In the genomic region with DNA sequence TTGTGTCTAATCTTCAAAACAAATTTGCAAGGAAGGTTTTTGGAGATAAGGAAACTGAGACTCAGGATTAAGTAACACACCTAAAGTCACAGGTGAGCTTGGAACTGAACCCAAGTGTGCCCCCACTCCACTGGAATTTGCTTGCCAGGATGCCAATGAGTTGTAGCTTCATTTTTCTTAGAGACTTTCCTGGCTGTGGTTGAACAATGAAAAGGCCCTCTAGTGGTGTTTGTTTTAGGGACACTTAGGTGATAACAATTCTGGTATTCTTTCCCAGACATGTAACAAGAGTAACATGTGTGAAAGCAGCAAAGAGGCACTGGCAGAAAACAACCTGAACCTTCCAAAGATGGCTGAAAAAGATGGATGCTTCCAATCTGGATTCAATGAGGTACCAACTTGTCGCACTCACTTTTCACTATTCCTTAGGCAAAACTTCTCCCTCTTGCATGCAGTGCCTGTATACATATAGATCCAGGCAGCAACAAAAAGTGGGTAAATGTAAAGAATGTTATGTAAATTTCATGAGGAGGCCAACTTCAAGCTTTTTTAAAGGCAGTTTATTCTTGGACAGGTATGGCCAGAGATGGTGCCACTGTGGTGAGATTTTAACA, we compare ENCODE assay signal across 1 cellular context.
TF ChIP-seq lines count a peak whose summit lies in the region.

No MANE protein-coding gene starts in this region.

TF ChIP-seq in GM23338, 12 proteins besides CTCF, POLR2A, EP300 and RAD21 (continued from another document):
- TF ChIP-seq REST (IDR thresholded peaks at IDR 0.05; ENCODE audit: unreplicated experiment): no peak
- no peak for TF ChIP-seq JUNB (IDR thresholded peaks at IDR 0.05; ENCODE audit: unreplicated experiment)
- TF ChIP-seq ZNF331 (CRISPR knock-in tag; IDR thresholded peaks at IDR 0.05; ENCODE audit: low read depth): no peak
- TF ChIP-seq EZH2phosphoT487 (IDR thresholded peaks at IDR 0.05; ENCODE audit: unreplicated experiment): no peak
- no peak for TF ChIP-seq ZNF114 (CRISPR knock-in tag; IDR thresholded peaks at IDR 0.05)
- TF ChIP-seq STAT1 (IDR thresholded peaks at IDR 0.05; ENCODE audit: unreplicated experiment): no peak
- no peak for TF ChIP-seq EZH2 (IDR thresholded peaks at IDR 0.05; ENCODE audit: low read depth, unreplicated experiment)
- TF ChIP-seq, protein P1, sequence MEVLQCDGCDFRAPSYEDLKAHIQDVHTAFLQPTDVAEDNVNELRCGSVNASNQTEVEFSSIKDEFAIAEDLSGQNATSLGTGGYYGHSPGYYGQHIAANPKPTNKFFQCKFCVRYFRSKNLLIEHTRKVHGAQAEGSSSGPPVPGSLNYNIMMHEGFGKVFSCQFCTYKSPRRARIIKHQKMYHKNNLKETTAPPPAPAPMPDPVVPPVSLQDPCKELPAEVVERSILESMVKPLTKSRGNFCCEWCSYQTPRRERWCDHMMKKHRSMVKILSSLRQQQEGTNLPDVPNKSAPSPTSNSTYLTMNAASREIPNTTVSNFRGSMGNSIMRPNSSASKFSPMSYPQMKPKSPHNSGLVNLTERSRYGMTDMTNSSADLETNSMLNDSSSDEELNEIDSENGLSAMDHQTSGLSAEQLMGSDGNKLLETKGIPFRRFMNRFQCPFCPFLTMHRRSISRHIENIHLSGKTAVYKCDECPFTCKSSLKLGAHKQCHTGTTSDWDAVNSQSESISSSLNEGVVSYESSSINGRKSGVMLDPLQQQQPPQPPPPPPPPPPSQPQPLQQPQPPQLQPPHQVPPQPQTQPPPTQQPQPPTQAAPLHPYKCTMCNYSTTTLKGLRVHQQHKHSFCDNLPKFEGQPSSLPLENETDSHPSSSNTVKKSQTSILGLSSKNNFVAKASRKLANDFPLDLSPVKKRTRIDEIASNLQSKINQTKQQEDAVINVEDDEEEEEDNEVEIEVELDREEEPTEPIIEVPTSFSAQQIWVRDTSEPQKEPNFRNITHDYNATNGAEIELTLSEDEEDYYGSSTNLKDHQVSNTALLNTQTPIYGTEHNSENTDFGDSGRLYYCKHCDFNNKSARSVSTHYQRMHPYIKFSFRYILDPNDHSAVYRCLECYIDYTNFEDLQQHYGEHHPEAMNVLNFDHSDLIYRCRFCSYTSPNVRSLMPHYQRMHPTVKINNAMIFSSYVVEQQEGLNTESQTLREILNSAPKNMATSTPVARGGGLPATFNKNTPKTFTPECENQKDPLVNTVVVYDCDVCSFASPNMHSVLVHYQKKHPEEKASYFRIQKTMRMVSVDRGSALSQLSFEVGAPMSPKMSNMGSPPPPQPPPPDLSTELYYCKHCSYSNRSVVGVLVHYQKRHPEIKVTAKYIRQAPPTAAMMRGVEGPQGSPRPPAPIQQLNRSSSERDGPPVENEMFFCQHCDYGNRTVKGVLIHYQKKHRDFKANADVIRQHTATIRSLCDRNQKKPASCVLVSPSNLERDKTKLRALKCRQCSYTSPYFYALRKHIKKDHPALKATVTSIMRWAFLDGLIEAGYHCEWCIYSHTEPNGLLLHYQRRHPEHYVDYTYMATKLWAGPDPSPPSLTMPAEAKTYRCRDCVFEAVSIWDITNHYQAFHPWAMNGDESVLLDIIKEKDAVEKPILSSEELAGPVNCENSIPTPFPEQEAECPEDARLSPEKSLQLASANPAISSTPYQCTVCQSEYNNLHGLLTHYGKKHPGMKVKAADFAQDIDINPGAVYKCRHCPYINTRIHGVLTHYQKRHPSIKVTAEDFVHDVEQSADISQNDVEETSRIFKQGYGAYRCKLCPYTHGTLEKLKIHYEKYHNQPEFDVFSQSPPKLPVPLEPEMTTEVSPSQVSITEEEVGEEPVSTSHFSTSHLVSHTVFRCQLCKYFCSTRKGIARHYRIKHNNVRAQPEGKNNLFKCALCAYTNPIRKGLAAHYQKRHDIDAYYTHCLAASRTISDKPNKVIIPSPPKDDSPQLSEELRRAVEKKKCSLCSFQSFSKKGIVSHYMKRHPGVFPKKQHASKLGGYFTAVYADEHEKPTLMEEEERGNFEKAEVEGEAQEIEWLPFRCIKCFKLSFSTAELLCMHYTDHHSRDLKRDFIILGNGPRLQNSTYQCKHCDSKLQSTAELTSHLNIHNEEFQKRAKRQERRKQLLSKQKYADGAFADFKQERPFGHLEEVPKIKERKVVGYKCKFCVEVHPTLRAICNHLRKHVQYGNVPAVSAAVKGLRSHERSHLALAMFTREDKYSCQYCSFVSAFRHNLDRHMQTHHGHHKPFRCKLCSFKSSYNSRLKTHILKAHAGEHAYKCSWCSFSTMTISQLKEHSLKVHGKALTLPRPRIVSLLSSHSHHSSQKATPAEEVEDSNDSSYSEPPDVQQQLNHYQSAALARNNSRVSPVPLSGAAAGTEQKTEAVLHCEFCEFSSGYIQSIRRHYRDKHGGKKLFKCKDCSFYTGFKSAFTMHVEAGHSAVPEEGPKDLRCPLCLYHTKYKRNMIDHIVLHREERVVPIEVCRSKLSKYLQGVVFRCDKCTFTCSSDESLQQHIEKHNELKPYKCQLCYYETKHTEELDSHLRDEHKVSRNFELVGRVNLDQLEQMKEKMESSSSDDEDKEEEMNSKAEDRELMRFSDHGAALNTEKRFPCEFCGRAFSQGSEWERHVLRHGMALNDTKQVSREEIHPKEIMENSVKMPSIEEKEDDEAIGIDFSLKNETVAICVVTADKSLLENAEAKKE (CRISPR knock-in tag; IDR thresholded peaks at IDR 0.05): no peak
TF ChIP-seq in GM23338: peak in this region for 0.
